In the genomic region with DNA sequence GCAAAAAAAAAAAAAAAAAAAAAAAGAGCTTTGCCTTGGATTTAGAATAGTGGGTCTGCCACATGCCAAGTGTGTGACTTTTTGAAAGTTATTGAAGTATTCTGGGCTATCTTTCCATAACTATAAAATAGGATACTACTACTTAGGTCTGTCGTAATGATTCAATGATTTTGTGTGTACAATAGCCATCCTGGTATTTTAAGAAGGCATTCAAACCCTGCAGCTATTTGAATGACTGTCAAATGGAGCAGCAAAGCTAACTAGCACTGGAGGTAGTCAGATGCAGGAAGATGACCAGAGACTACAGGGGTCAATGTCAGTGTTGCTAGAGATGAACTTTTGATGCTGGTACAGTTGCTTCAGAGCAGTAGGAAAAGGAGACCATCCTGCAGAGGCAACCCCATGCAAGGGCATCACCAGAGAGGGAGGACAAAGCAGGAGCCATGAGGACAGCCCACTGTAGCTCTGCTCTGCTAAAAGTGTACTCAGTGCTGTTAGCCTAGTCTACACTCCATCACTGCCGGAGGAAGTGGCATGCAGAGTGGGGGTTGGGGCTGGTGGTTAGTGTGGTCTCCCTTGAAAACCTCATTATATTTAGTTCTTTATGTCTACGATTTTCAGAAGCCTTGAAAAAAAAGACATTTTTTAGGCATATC, we compare ENCODE assay signal across 8 cellular contexts. TPM values are rescaled to one million over a fixed set of nuclear protein-coding genes. Genes with fewer than 3 reads are reported as not detected.
DNase-seq lines count a peak whose midpoint lies in the region; ATAC-seq and TF ChIP-seq lines count a peak whose summit lies in the region.

No MANE protein-coding gene starts in this region.

- no peaks in the 10 kb centered on the region for H3K9me3 ChIP-seq in OCI-LY7 (ENCODE audit: low read length)
- H3K9me3 ChIP-seq in HAP-1, result no peaks in the 10 kb centered on the region

- TF ChIP-seq POLR2A in GM18505 (IDR thresholded peaks at IDR 0.05; ENCODE audit: borderline replicate concordance, extremely low read depth, insufficient read depth, insufficient read length), result no peak

- no peaks in the 10 kb centered on the region for H3K79me2 ChIP-seq in OCI-LY7 (ENCODE audit: insufficient read depth, low read depth, low read length)

- CTCF ChIA-PET in OCI-LY7 (lab: Charles Lee; ENCODE audit: unreplicated experiment), result no interaction called here

- ATAC-seq in GM18505 (IDR thresholded peaks at IDR 0.05; ENCODE audit: unreplicated experiment) (peak; percentile 61), HG02642 (IDR thresholded peaks at IDR 0.05; ENCODE audit: poor library complexity, unreplicated experiment) (peak; percentile 54)

- H3K36me3 ChIP-seq in OCI-LY7 (ENCODE audit: insufficient read depth, low read length), result no peaks in the 10 kb centered on the region
- no peaks in the 10 kb centered on the region for H3K36me3 ChIP-seq in HAP-1 (replicated peaks)

- H3K4me1 ChIP-seq in OCI-LY7 (ENCODE audit: insufficient read depth, low read length, poor library complexity, severe bottlenecking) (no peaks in the 10 kb centered on the region), HAP-1 (peaks cover 32% of the 10 kb centered on the region)

- no peaks in the 10 kb centered on the region for H4K20me1 ChIP-seq in OCI-LY7 (ENCODE audit: insufficient read depth, low read length)

- TF ChIP-seq CTCF in OCI-LY7 (conservative IDR thresholded peaks at IDR 0.05; ENCODE audit: low read length), result no peak

- H3K4me3 ChIP-seq in OCI-LY7 (ENCODE audit: low read depth, low read length, poor library complexity, severe bottlenecking) (no peak overlapping the region), HAP-1 (no peak overlapping the region)

- H3K4me2 ChIP-seq in OCI-LY7 (ENCODE audit: low read length), result 0 out of 2 replicates have a peak overlapping the region, but pooled peaks have one; percentile 5

- no peaks in the 10 kb centered on the region for H3K27me3 ChIP-seq in HAP-1 (ENCODE audit: low read depth)

- in situ Hi-C loops in HAP-1 (cut with MboI; ENCODE audit: low sequenced_read_pairs), result no loop called here

- no peak overlapping the region for H2AFZ ChIP-seq in OCI-LY7 (ENCODE audit: low read length)

- H3K27ac ChIP-seq in OCI-LY7 (ENCODE audit: low read depth, low read length, poor library complexity, severe bottlenecking), result no peak overlapping the region

- BruUV-seq in OCI-LY7 (replicated peaks; lab: Mats Ljungman, UMichigan), result no TSS peak

- intact Hi-C loops in OCI-LY7 (cut with micrococcal nuclease; ENCODE audit: unreplicated experiment), result no loop called here

- POLR2A ChIA-PET in OCI-LY7 (lab: Charles Lee), result interaction anchor here (0.6 to 1.2 kb wide), 5 partner anchors 9 to 786 kb away, joined by 3 read pairs; no protein-coding TSS in a partner anchor

- H3K9me2 ChIP-seq in OCI-LY7 (ENCODE audit: insufficient read depth, low read length), result no peaks in the 10 kb centered on the region

- DNase-seq in OCI-LY7 (ENCODE audit: low spot score), result no peak
- DNase-seq in activated naive CD4-positive, alpha-beta T cell treated with anti-CD3 and anti-CD28 coated beads, Interleukin-2, amount 50 U/mL, for 16 hours, result peak; percentile 49
- peak; percentile 53 to 66 (median 55) for DNase-seq in stimulated activated CD4-positive, alpha-beta T cell treated with anti-CD3 and anti-CD28 coated beads, Interleukin-12 subunit alpha, Interleukin-12 subunit beta, amount 100 ng/mL, for 48 hours (ENCODE audit: low read depth in 2 of 3, low spot score in 1 of 3)
- DNase-seq in NCI-H82 treated with DMSO at 0.1 percent for 48 hours (lab: John Stamatoyannopoulos, UW; ENCODE audit: unreplicated experiment), result no peak
- no peak for DNase-seq in HAP-1 (ENCODE audit: low spot score in 2 of 2)
- DNase-seq in SW 1271 (lab: John Stamatoyannopoulos, UW), result no peak

RNA-seq across cellular contexts. Expression of gene DUSP10, which starts 29.0 kb away (rescaled TPM):
- 2.0 and 4.4 TPM in 2 replicates for total RNA-seq in OCI-LY7 (2014; rRNA removed; shearing (Covaris generic))
- 2.6 and 3.7 TPM in 2 replicates for total RNA-seq in OCI-LY7 (2022)

Comparison
In these comparisons a context has a peak if more than half of its experiments do, and no peak if none do; other contexts are left out.
1. DNase-seq: peak in activated naive CD4-positive, alpha-beta T cell treated with anti-CD3 and anti-CD28 coated beads, Interleukin-2, amount 50 U/mL, for 16 hours (single experiment) and stimulated activated CD4-positive, alpha-beta T cell treated with anti-CD3 and anti-CD28 coated beads, Interleukin-12 subunit alpha, Interleukin-12 subunit beta, amount 100 ng/mL, for 48 hours (3 of 3); none in OCI-LY7 (single experiment), NCI-H82 treated with DMSO at 0.1 percent for 48 hours (single experiment), HAP-1 (0 of 2) and SW 1271 (0 of 2).